ENCODE assay signal across 18 cellular contexts in genomic region chr6:33987531-33988021, GRCh38.
DNase-seq lines count a peak whose midpoint lies in the region; ATAC-seq and TF ChIP-seq lines count a peak whose summit lies in the region.
"Had no signal": no experiment of that assay in that cellular context is flagged by ENCODE, and none has a peak within 500 bp of the region (broad histone marks: within the 10 kb centered on the region; RNA-seq: fewer than 3 reads in every experiment).

No MANE protein-coding gene starts in this region.

- H3K9me3 Mint-ChIP-seq in MCF 10A (ENCODE audit: unreplicated experiment), result no peaks in the 10 kb centered on the region
- H3K9me3 Mint-ChIP-seq: activated naive CD4-positive, alpha-beta T cell treated with anti-CD3 and anti-CD28 coated beads for 36 hours; central memory CD8-positive, alpha-beta T cell had no signal

- CTCF ChIA-PET in MCF 10A (lab: Yijun Ruan, JAX), result no interaction called here

- H3K36me3 Mint-ChIP-seq in MCF 10A (ENCODE audit: insufficient read depth, unreplicated experiment), result no peaks in the 10 kb centered on the region

- H3K27me3 ChIP-seq in breast epithelium (no peaks in the 10 kb centered on the region), hepatocyte (no peaks in the 10 kb centered on the region), tibial nerve (peaks cover 0 to 16% of the 10 kb centered on the region in 2 donors), heart right ventricle (peaks cover 7 to 75% (median 40%) of the 10 kb centered on the region in 7 donors)

- ATAC-seq in GM18511 (IDR thresholded peaks at IDR 0.05; ENCODE audit: unreplicated experiment), result no peak
- no peak for ATAC-seq in heart right ventricle
- ATAC-seq: GM23338 had no signal

- no peak for TF ChIP-seq CTCF in breast epithelium (IDR thresholded peaks at IDR 0.05)
- no peak for TF ChIP-seq CTCF in MCF 10A (IDR thresholded peaks at IDR 0.05; ENCODE audit: unreplicated experiment)
- no peak for TF ChIP-seq CTCF in hepatocyte (IDR thresholded peaks at IDR 0.05; ENCODE audit: poor library complexity)
- TF ChIP-seq CTCF in tibial nerve (IDR thresholded peaks at IDR 0.05), result no peak
- TF ChIP-seq CTCF in heart right ventricle (IDR thresholded peaks at IDR 0.05), result no peak

- H3K36me3 ChIP-seq in breast epithelium, result no peaks in the 10 kb centered on the region
- H3K36me3 ChIP-seq in hepatocyte (replicated peaks; ENCODE audit: insufficient read depth, low read depth), result no peaks in the 10 kb centered on the region
- H3K36me3 ChIP-seq in tibial nerve, result no peaks in the 10 kb centered on the region
- no peaks in the 10 kb centered on the region for H3K36me3 ChIP-seq in heart right ventricle

- H3K4me1 ChIP-seq in breast epithelium (no peaks in the 10 kb centered on the region), hepatocyte (ENCODE audit: insufficient read depth) (peaks cover 16% of the 10 kb centered on the region), tibial nerve (no peaks in the 10 kb centered on the region), heart right ventricle (peaks cover 0 to 6% (median 0%) of the 10 kb centered on the region in 9 donors)

- no peak overlapping the region for H2AFZ ChIP-seq in hepatocyte
- H2AFZ ChIP-seq: GM23338, PC-9 had no signal

- H4K20me1 ChIP-seq in hepatocyte (ENCODE audit: insufficient read depth, poor library complexity, severe bottlenecking), result no peaks in the 10 kb centered on the region

- H3K4me2 ChIP-seq in hepatocyte, result peak overlapping the region; percentile 60
- H3K4me2 ChIP-seq: GM23338, PC-9 had no signal

- H3K4me1 Mint-ChIP-seq in MCF 10A (ENCODE audit: insufficient read depth, unreplicated experiment), result no peaks in the 10 kb centered on the region

- peaks cover 42% of the 10 kb centered on the region for H3K27me3 Mint-ChIP-seq in MCF 10A (ENCODE audit: insufficient read depth, unreplicated experiment)

- H3K9me3 ChIP-seq in breast epithelium (no peaks in the 10 kb centered on the region), hepatocyte (ENCODE audit: low read depth) (no peaks in the 10 kb centered on the region), tibial nerve (peaks cover 0 to 8% (median 0%) of the 10 kb centered on the region in 4 donors), heart right ventricle (no peaks in the 10 kb centered on the region)

- TF ChIP-seq POLR2A in breast epithelium (IDR thresholded peaks at IDR 0.05), result no peak
- no peak for TF ChIP-seq POLR2A in tibial nerve (IDR thresholded peaks at IDR 0.05)

- H3K4me3 ChIP-seq in breast epithelium (no peak overlapping the region), hepatocyte (no peak overlapping the region), tibial nerve (no peak overlapping the region), heart right ventricle (no peak overlapping the region)
- H3K4me3 ChIP-seq: GM23338, lung, PC-9 had no signal

- BruUV-seq in MCF 10A (replicated peaks; lab: Mats Ljungman, UMichigan), result no TSS peak

- H3K27ac ChIP-seq in breast epithelium (peak overlapping the region; percentile 54 to 88), hepatocyte (peak overlapping the region; percentile 92), tibial nerve (no peak overlapping the region), heart right ventricle (no peak overlapping the region), substantia nigra (ENCODE audit: low read depth, low read length, poor library complexity, severe bottlenecking) (no peak overlapping the region)
- H3K27ac ChIP-seq: epithelial cell of prostate, PC-9 had no signal

- no peaks in the 10 kb centered on the region for H3K9me2 ChIP-seq in hepatocyte (replicated peaks; ENCODE audit: insufficient read depth)

- POLR2A ChIA-PET in MCF 10A (lab: Yijun Ruan, JAX), result no interaction called here

- TF ChIP-seq EP300 in tibial nerve (IDR thresholded peaks at IDR 0.05), result no peak

- intact Hi-C loops in breast epithelium (cut with DNase I; ENCODE audit: low total_unique reads), result loop anchor here (10.0 kb wide), 1 partner anchor 463 kb away; no protein-coding TSS in a partner anchor
- intact Hi-C loops in MCF 10A (cut with micrococcal nuclease), result no loop called here
- intact Hi-C loops in heart right ventricle (cut with DNase I), result no loop called here

- H3K79me2 ChIP-seq in hepatocyte, result no peaks in the 10 kb centered on the region

- H3K4me3 Mint-ChIP-seq in MCF 10A (ENCODE audit: unreplicated experiment), result no peak overlapping the region
- H3K4me3 Mint-ChIP-seq: activated naive CD4-positive, alpha-beta T cell treated with anti-CD3 and anti-CD28 coated beads for 36 hours; central memory CD8-positive, alpha-beta T cell; GM23338 had no signal

- DNase-seq in breast epithelium (ENCODE audit: low spot score in 2 of 2) (peak; percentile 37 to 76), MCF 10A (ENCODE audit: unreplicated experiment) (no peak), NCI-H460 (ENCODE audit: extremely low read depth, low read depth) (peak; percentile 46), hepatocyte (ENCODE audit: low spot score) (peak; percentile 28), tibial nerve (ENCODE audit: low spot score in 2 of 2) (no peak), heart right ventricle (no peak), substantia nigra (lab: John Stamatoyannopoulos, UW) (no peak)
- DNase-seq: activated CD8-positive, alpha-beta memory T cell treated with anti-CD3 and anti-CD28 coated beads for 24 hours; activated naive CD4-positive, alpha-beta T cell treated with anti-CD3 and anti-CD28 coated beads for 36 hours; hypothalamus; NCI-H1694 treated with DMSO at 0.1 percent for 48 hours; T-helper 2 cell had no signal

- no peak overlapping the region for H3K27ac Mint-ChIP-seq in MCF 10A (ENCODE audit: low read depth, unreplicated experiment)
- H3K27ac Mint-ChIP-seq: activated naive CD4-positive, alpha-beta T cell treated with anti-CD3 and anti-CD28 coated beads for 36 hours; GM23338 had no signal

- WGBS in hepatocyte (ENCODE audit: low lambda C conversion rate, missing lambda C conversion rate), result 86% methylated on average over 13 of the region's 13 CpGs
- 78 to 81% methylated on average over 9 to 13 of the region's 13 CpGs for WGBS in tibial nerve, 2 donors
- WGBS in heart right ventricle, 2 donors, result 83 to 85% methylated on average over 13 of the region's 13 CpGs

Comparison
In these comparisons a context has a peak if more than half of its experiments do, and no peak if none do; other contexts are left out.
1. DNase-seq: peak in breast epithelium (2 of 2), NCI-H460 (single experiment) and hepatocyte (single experiment); none in MCF 10A (single experiment), tibial nerve (0 of 2), heart right ventricle (0 of 2) and substantia nigra (0 of 49).
2. H3K27ac ChIP-seq: peak in breast epithelium (2 of 2) and hepatocyte (single experiment); none in tibial nerve (0 of 4), heart right ventricle (0 of 10) and substantia nigra (single experiment).